9 cellular contexts compared by ENCODE assay signal in genomic region chr9:35691325-35691631, GRCh38. TPM values are rescaled to one million over a fixed set of nuclear protein-coding genes. Genes with fewer than 3 reads are reported as not detected.
DNase-seq lines count a peak whose midpoint lies in the region; ATAC-seq, FAIRE-seq and TF ChIP-seq lines count a peak whose summit lies in the region.
"Had no signal": no experiment of that assay in that cellular context is flagged by ENCODE, and none has a peak within 500 bp of the region (broad histone marks: within the 10 kb centered on the region; RNA-seq: fewer than 3 reads in every experiment).

No MANE protein-coding gene starts in this region.

- 23 to 24% methylated on average over 10 of the region's 10 CpGs for WGBS in esophagus, 2 donors
- WGBS in pancreas, 2 donors = 30 to 31% methylated on average over 10 of the region's 10 CpGs

- H3K27me3 ChIP-seq in RWPE2 (ENCODE audit: insufficient read depth, poor library complexity, severe bottlenecking) = no peaks in the 10 kb centered on the region
- no peaks in the 10 kb centered on the region for H3K27me3 ChIP-seq in esophagus (ENCODE audit: control insufficient read depth in 1 of 2, insufficient read depth in 2 of 2, low read length in 2 of 2)
- H3K27me3 ChIP-seq in pancreas = no peaks in the 10 kb centered on the region

- intact Hi-C loops in pancreas (cut with DNase I) = no loop called here

- peaks cover 6% of the 10 kb centered on the region; the same call in 1 of the 2 replicates for H3K4me1 ChIP-seq in ES-I3 (ENCODE audit: insufficient read depth, low read length)
- peaks cover 14% of the 10 kb centered on the region for H3K4me1 ChIP-seq in RWPE2 (ENCODE audit: insufficient read depth, poor library complexity, severe bottlenecking)
- H3K4me1 ChIP-seq in esophagus (ENCODE audit: control insufficient read depth in 2 of 2, insufficient read depth in 2 of 2, low read length in 1 of 2) = peaks cover 2 to 6% of the 10 kb centered on the region in 2 donors
- H3K4me1 ChIP-seq in pancreas = peaks cover 0 to 13% (median 7%) of the 10 kb centered on the region in 3 donors

- peak; percentile 1; the same call in 2 of the 3 replicates for ATAC-seq in RWPE2 (ENCODE audit: low read depth)
- ATAC-seq in pancreas = peak in 1 of 4 donors; percentile 44
- ATAC-seq in HG02759 (IDR thresholded peaks at IDR 0.05; ENCODE audit: unreplicated experiment) = no peak
- ATAC-seq in HG03175 (IDR thresholded peaks at IDR 0.05; ENCODE audit: unreplicated experiment) = no peak
- ATAC-seq in HG03095 (IDR thresholded peaks at IDR 0.05; ENCODE audit: unreplicated experiment) = no peak

- no peak for DNase-seq in RWPE2 (ENCODE audit: low spot score)
- no peak for DNase-seq in pancreas
- DNase-seq in stimulated activated CD8-positive, alpha-beta memory T cell treated with anti-CD3 and anti-CD28 coated beads, Interleukin-4, amount 100 ng/mL, for 48 hours = no peak

- TF ChIP-seq CTCF in RWPE2 (IDR thresholded peaks at IDR 0.05; ENCODE audit: poor library complexity, severe bottlenecking) (no peak), pancreas (IDR thresholded peaks at IDR 0.05) (no peak)

- H3K4me3 ChIP-seq in RWPE2 (ENCODE audit: severe bottlenecking) (peak overlapping the region; percentile 54), esophagus (ENCODE audit: low read depth in 1 of 2, low read length in 2 of 2) (peak overlapping the region; percentile 57 to 60), pancreas (peak overlapping the region; percentile 30 to 66 (median 58))

- H3K27ac ChIP-seq in RWPE2 (ENCODE audit: poor library complexity, severe bottlenecking) = peak overlapping the region; percentile 92
- H3K27ac ChIP-seq in esophagus (ENCODE audit: low read depth in 2 of 2, low read length in 1 of 2) = peak overlapping the region; percentile 86 to 92
- H3K27ac ChIP-seq in pancreas = peak overlapping the region; percentile 51 to 73 (median 60)

- H3K9me3 ChIP-seq in ES-I3 (ENCODE audit: control insufficient read depth, insufficient read depth, low read length) (no peaks in the 10 kb centered on the region), RWPE2 (ENCODE audit: severe bottlenecking) (no peaks in the 10 kb centered on the region), esophagus (ENCODE audit: control insufficient read depth in 2 of 2, insufficient read depth in 1 of 2, low read depth in 1 of 2, low read length in 1 of 2) (no peaks in the 10 kb centered on the region), pancreas (no peaks in the 10 kb centered on the region)

- no peak for FAIRE-seq in pancreas (lab: Jason Lieb, UNC)
- FAIRE-seq: islet of Langerhans had no signal

- H3K9ac ChIP-seq in ES-I3 (ENCODE audit: low read depth, low read length) = peak overlapping the region; percentile 60; the same call in 1 of the 2 replicates

- H3K36me3 ChIP-seq in ES-I3 (ENCODE audit: insufficient read depth, low read length) (0 out of 2 replicates have a peak, but pooled peaks cover 6% of the 10 kb centered on the region), RWPE2 (ENCODE audit: low read depth) (peaks cover 31% of the 10 kb centered on the region), esophagus (ENCODE audit: control insufficient read depth in 2 of 2, insufficient read depth in 2 of 2, low read length in 1 of 2) (no peaks in the 10 kb centered on the region), pancreas (no peaks in the 10 kb centered on the region)

RNA-seq across cellular contexts. Expression of gene TPM2, which starts 1.6 kb away (rescaled TPM):
- polyA plus RNA-seq in esophagus (1,000 to 10,000 TPM; 1,007 to 1,288 TPM), pancreas (100 to 1,000 TPM; 204 to 227 TPM)
- 10 to 100 TPM; 11.3 to 52.8 (median 22.6) TPM for total RNA-seq in pancreas

RNA-seq across cellular contexts. Expression of gene CA9, which starts 17.6 kb away (rescaled TPM):
- polyA plus RNA-seq in esophagus (under 1 TPM; 0.18 to 0.94 TPM), pancreas (10 to 100 TPM in 1 of 2 donors, 1 to 10 TPM in 1; 9.2 to 17.9 TPM)
- total RNA-seq in pancreas = 10 to 100 TPM in 2 of 6 donors, 1 to 10 TPM in 4; 1.2 to 75.6 (median 5.7) TPM

RNA-seq across cellular contexts. Expression of gene ARHGEF39, which starts 26.3 kb away (rescaled TPM):
- polyA plus RNA-seq in esophagus (1 to 10 TPM; 2.4 to 4.0 TPM), pancreas (1 to 10 TPM; 1.4 to 2.0 TPM)
- 1 to 10 TPM in 3 of 6 donors, under 1 TPM in 3; 0.20 to 1.2 (median 0.98) TPM for total RNA-seq in pancreas

RNA-seq across cellular contexts. Expression of gene CCDC107, which starts 33.2 kb away (rescaled TPM):
- 10 to 100 TPM; 17.3 to 21.1 TPM for polyA plus RNA-seq in esophagus
- 10 to 100 TPM; 13.8 to 32.6 (median 19.0) TPM for total RNA-seq in pancreas
- polyA plus RNA-seq in pancreas = 10 to 100 TPM; 55.4 to 84.7 TPM

RNA-seq across cellular contexts. Expression of gene RMRP, which starts 33.5 kb away (rescaled TPM):
- polyA plus RNA-seq in esophagus = 100 to 1,000 TPM in 1 of 2 donors, 1 to 10 TPM in 1; 3.3 to 333 TPM
- over 10,000 TPM in 4 of 6 donors, 1,000 to 10,000 TPM in 2; 3,151 to 15,171 (median 11,469) TPM for total RNA-seq in pancreas
- polyA plus RNA-seq in pancreas = 100 to 1,000 TPM in 1 of 2 donors, 10 to 100 TPM in 1; 80.5 to 300 TPM

Comparison
In these comparisons a context has a peak if more than half of its experiments do, and no peak if none do; other contexts are left out.
1. RNA of gene TPM2, which starts 1.6 kb away (polyA plus RNA-seq): 1,007 to 1,288 TPM in esophagus; 204 to 227 TPM in pancreas; every median in the first group is over 4 times any median in the second.
2. RNA of gene CA9, which starts 17.6 kb away (polyA plus RNA-seq): 9.2 to 17.9 TPM in pancreas; 0.18 to 0.94 TPM in esophagus; every median in the first group is over 4 times any median in the second.
3. Peak in every context shown above with its lines, with median percentiles within 50 percentile points of each other: H3K27ac ChIP-seq and H3K4me3 ChIP-seq.